In the genomic region with DNA sequence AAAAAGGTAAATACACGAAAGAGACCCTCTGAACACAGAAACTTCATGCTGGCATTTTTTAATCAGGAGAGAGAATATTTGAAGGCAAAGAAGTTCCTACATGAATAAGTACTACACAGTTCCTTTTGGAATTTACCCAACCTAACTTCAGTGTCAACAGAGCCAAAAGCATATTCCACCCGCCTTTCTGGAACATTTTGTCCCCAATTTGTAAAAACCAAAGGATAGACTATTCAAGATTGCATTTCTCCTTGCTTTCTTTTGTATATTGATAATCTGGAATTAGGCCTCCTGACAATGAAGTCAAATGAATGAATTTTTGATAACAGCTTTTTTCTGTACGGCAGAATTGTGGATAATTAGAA, we compare ENCODE assay signal across 21 cellular contexts. TPM values are rescaled to one million over a fixed set of nuclear protein-coding genes. Genes with fewer than 3 reads are reported as not detected.
DNase-seq lines count a peak whose midpoint lies in the region; ATAC-seq and TF ChIP-seq lines count a peak whose summit lies in the region.
"Had no signal": no experiment of that assay in that cellular context is flagged by ENCODE, and none has a peak within 500 bp of the region (broad histone marks: within the 10 kb centered on the region; RNA-seq: fewer than 3 reads in every experiment).

No MANE protein-coding gene starts in this region.

- no peak overlapping the region for H2AFZ ChIP-seq in GM23338

- 60 to 87% methylated on average over 2 to 3 of the region's 3 CpGs for WGBS in ectodermal cell, 2 experiments
- 69% methylated on average over 3 of the region's 3 CpGs for WGBS in suprapubic skin

- DNase-seq in GM23338 (ENCODE audit: low spot score) (no peak), suprapubic skin (ENCODE audit: low spot score in 2 of 2) (no peak), NCI-H1105 (lab: John Stamatoyannopoulos, UW) (no peak), pons (ENCODE audit: low spot score) (no peak), NCI-H2227 treated with DMSO at 0.1 percent for 48 hours (lab: John Stamatoyannopoulos, UW) (no peak)
- no peak for DNase-seq in activated CD4-positive, alpha-beta T cell treated with anti-CD3 and anti-CD28 coated beads, Interleukin-2, amount 50 U/mL, for 48 hours
- DNase-seq: ACHN; activated CD4-positive, alpha-beta T cell treated with anti-CD3 and anti-CD28 coated beads for 48 hours; activated CD8-positive, alpha-beta memory T cell treated with anti-CD3 and anti-CD28 coated beads, Interleukin-2, amount 50 U/mL, for 48 hours; CD4-positive, CD25-positive, alpha-beta regulatory T cell; DND-41; erythroblast; HCEC 1CT; islet precursor cell; NCI-H2171; stimulated activated CD4-positive, alpha-beta T cell treated with anti-CD3 and anti-CD28 coated beads, Interleukin-4, amount 100 ng/mL, for 1 hour; trophoblast cell had no signal

- H3K27ac ChIP-seq in GM23338 (ENCODE audit: low read depth) (no peak overlapping the region), ectodermal cell (ENCODE audit: insufficient read depth, low read depth, low read length, poor library complexity, severe bottlenecking) (peak overlapping the region; percentile 64), layer of hippocampus (ENCODE audit: low read depth, low read length) (peak overlapping the region; percentile 79), suprapubic skin (peak overlapping the region; percentile 74)
- H3K27ac ChIP-seq: KMS-11, skin epidermis had no signal

- H3K4me3 Mint-ChIP-seq in GM23338 = no peak overlapping the region; the same call in 2 of the 3 replicates
- H3K4me3 Mint-ChIP-seq: CD4-positive, CD25-positive, alpha-beta regulatory T cell had no signal

- H3K27me3 Mint-ChIP-seq in GM23338 (ENCODE audit: insufficient read depth, low read depth, poor library complexity) = no peaks in the 10 kb centered on the region
- H3K27me3 Mint-ChIP-seq: CD4-positive, CD25-positive, alpha-beta regulatory T cell had no signal

- no peaks in the 10 kb centered on the region for H3K27me3 ChIP-seq in GM23338 (ENCODE audit: insufficient read depth)
- H3K27me3 ChIP-seq in ectodermal cell (ENCODE audit: control insufficient read depth, insufficient read depth, low read length, poor library complexity, severe bottlenecking) = no peaks in the 10 kb centered on the region
- H3K27me3 ChIP-seq in layer of hippocampus (ENCODE audit: control insufficient read depth, insufficient read depth, low read length) = no peaks in the 10 kb centered on the region
- H3K27me3 ChIP-seq in suprapubic skin = no peaks in the 10 kb centered on the region

- H3K4me1 ChIP-seq in GM23338 (ENCODE audit: insufficient read depth) = peaks cover 24% of the 10 kb centered on the region
- peaks cover 19% of the 10 kb centered on the region for H3K4me1 ChIP-seq in ectodermal cell (ENCODE audit: control insufficient read depth, insufficient read depth, low read length)
- H3K4me1 ChIP-seq in suprapubic skin = peaks cover 8% of the 10 kb centered on the region

- H4K20me1 ChIP-seq in GM23338 (replicated peaks; ENCODE audit: insufficient read depth) = no peaks in the 10 kb centered on the region

- ATAC-seq in GM23338 = no peak

- no peak for TF ChIP-seq EP300 in suprapubic skin (IDR thresholded peaks at IDR 0.05)

- no peak for TF ChIP-seq POLR2A in suprapubic skin (IDR thresholded peaks at IDR 0.05)

- H3K4me2 ChIP-seq in GM23338 = peak overlapping the region; percentile 8; the same call in 1 of the 2 replicates
- H3K4me2 ChIP-seq: KMS-11 had no signal

- H3K36me3 ChIP-seq in GM23338 (ENCODE audit: insufficient read depth) = no peaks in the 10 kb centered on the region
- no peaks in the 10 kb centered on the region for H3K36me3 ChIP-seq in ectodermal cell (ENCODE audit: control insufficient read depth, insufficient read depth, low read length)
- peaks cover 10% of the 10 kb centered on the region for H3K36me3 ChIP-seq in suprapubic skin

- H3K9me2 ChIP-seq in GM23338 (ENCODE audit: insufficient read depth) = no peaks in the 10 kb centered on the region

- no peaks in the 10 kb centered on the region for H3F3A ChIP-seq in GM23338 (replicated peaks; ENCODE audit: low read depth)

- H3K79me2 ChIP-seq in GM23338 (replicated peaks; ENCODE audit: insufficient read depth) = no peaks in the 10 kb centered on the region

- H3K4me1 Mint-ChIP-seq in GM23338 = peaks cover 27% of the 10 kb centered on the region

- H3K36me3 Mint-ChIP-seq in GM23338 (ENCODE audit: low read depth) = no peaks in the 10 kb centered on the region

- no peak overlapping the region for H3K4me3 ChIP-seq in GM23338
- H3K4me3 ChIP-seq in ectodermal cell (ENCODE audit: insufficient read depth, low read depth, low read length) = no peak overlapping the region
- no peak overlapping the region for H3K4me3 ChIP-seq in suprapubic skin
- H3K4me3 ChIP-seq: skin epidermis had no signal

- H3K9me3 ChIP-seq in ectodermal cell (ENCODE audit: control insufficient read depth, low read length) (no peaks in the 10 kb centered on the region), suprapubic skin (no peaks in the 10 kb centered on the region)

- H3K27ac Mint-ChIP-seq in GM23338 = no peak overlapping the region
- H3K27ac Mint-ChIP-seq: CD4-positive, CD25-positive, alpha-beta regulatory T cell had no signal

- H3K9me3 Mint-ChIP-seq in GM23338 = no peaks in the 10 kb centered on the region
- H3K9me3 Mint-ChIP-seq: CD4-positive, CD25-positive, alpha-beta regulatory T cell had no signal

- TF ChIP-seq CTCF in GM23338 (conservative IDR thresholded peaks at IDR 0.05; ENCODE audit: low read depth in 2 of 2) (no peak), suprapubic skin (IDR thresholded peaks at IDR 0.05) (no peak)

TF ChIP-seq in GM23338, 12 proteins besides CTCF, POLR2A, EP300 and RAD21 (continues in another document):
- TF ChIP-seq, protein P1, sequence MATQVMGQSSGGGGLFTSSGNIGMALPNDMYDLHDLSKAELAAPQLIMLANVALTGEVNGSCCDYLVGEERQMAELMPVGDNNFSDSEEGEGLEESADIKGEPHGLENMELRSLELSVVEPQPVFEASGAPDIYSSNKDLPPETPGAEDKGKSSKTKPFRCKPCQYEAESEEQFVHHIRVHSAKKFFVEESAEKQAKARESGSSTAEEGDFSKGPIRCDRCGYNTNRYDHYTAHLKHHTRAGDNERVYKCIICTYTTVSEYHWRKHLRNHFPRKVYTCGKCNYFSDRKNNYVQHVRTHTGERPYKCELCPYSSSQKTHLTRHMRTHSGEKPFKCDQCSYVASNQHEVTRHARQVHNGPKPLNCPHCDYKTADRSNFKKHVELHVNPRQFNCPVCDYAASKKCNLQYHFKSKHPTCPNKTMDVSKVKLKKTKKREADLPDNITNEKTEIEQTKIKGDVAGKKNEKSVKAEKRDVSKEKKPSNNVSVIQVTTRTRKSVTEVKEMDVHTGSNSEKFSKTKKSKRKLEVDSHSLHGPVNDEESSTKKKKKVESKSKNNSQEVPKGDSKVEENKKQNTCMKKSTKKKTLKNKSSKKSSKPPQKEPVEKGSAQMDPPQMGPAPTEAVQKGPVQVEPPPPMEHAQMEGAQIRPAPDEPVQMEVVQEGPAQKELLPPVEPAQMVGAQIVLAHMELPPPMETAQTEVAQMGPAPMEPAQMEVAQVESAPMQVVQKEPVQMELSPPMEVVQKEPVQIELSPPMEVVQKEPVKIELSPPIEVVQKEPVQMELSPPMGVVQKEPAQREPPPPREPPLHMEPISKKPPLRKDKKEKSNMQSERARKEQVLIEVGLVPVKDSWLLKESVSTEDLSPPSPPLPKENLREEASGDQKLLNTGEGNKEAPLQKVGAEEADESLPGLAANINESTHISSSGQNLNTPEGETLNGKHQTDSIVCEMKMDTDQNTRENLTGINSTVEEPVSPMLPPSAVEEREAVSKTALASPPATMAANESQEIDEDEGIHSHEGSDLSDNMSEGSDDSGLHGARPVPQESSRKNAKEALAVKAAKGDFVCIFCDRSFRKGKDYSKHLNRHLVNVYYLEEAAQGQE (IDR thresholded peaks at IDR 0.05; ENCODE audit: unreplicated experiment) = no peak
- TF ChIP-seq, protein P2, sequence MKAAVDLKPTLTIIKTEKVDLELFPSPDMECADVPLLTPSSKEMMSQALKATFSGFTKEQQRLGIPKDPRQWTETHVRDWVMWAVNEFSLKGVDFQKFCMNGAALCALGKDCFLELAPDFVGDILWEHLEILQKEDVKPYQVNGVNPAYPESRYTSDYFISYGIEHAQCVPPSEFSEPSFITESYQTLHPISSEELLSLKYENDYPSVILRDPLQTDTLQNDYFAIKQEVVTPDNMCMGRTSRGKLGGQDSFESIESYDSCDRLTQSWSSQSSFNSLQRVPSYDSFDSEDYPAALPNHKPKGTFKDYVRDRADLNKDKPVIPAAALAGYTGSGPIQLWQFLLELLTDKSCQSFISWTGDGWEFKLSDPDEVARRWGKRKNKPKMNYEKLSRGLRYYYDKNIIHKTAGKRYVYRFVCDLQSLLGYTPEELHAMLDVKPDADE (IDR thresholded peaks at IDR 0.05) = no peak
- no peak for TF ChIP-seq STAT1 (IDR thresholded peaks at IDR 0.05; ENCODE audit: unreplicated experiment)
- TF ChIP-seq CREB1 (CRISPR knock-in tag; IDR thresholded peaks at IDR 0.05; ENCODE audit: low read depth) = no peak
- no peak for TF ChIP-seq EZH2 (IDR thresholded peaks at IDR 0.05; ENCODE audit: low read depth, unreplicated experiment)
- no peak for TF ChIP-seq ZNF114 (CRISPR knock-in tag; IDR thresholded peaks at IDR 0.05)
- no peak for TF ChIP-seq NANOG (IDR thresholded peaks at IDR 0.05; ENCODE audit: borderline replicate concordance)
- no peak for TF ChIP-seq POLR2AphosphoS5 (IDR thresholded peaks at IDR 0.05; ENCODE audit: low read depth)
- no peak for TF ChIP-seq EZH2phosphoT487 (IDR thresholded peaks at IDR 0.05; ENCODE audit: unreplicated experiment)

RNA-seq across cellular contexts. Expression of a gene that starts 39.4 kb away (rescaled TPM):
- total RNA-seq in GM23338 (2014; rRNA removed; shearing (Covaris generic)) = 1.0 and 1.4 TPM in 2 replicates
- polyA plus RNA-seq in GM23338 (2016; fragmentation: Nextera tagmentation; extraction: Ambion mirVana) = 0.39 and 0.63 TPM in 2 replicates
- polyA plus RNA-seq in ectodermal cell (2013, experiment 1 of 4) = 3.4 TPM
- polyA plus RNA-seq in ectodermal cell (2013, experiment 2 of 4) = 3.3 TPM
- polyA plus RNA-seq in ectodermal cell (2013, experiment 3 of 4) = 3.0 TPM
- 3.6 TPM for polyA plus RNA-seq in ectodermal cell (2013, experiment 4 of 4)
- total RNA-seq in suprapubic skin = 10 to 100 TPM in 1 of 4 donors, 1 to 10 TPM in 3; 3.5 to 12.2 (median 7.5) TPM
